8 cellular contexts compared by ENCODE assay signal in genomic region chr16:361872-362701, GRCh38.
A peak's percentile ranks its signal among the peaks of the same experiment; 100 is the strongest.
DNase-seq lines count a peak whose midpoint lies in the region; TF ChIP-seq lines count a peak whose summit lies in the region.

No MANE protein-coding gene starts in this region.

- no peaks in the 10 kb centered on the region for H3K9me3 ChIP-seq in HEK293 (ENCODE audit: control insufficient read depth, insufficient read depth, low read depth, low read length)

- peak; percentile 95 for TF ChIP-seq CTCF in HEK293 (tag by site-specific recombination; IDR thresholded peaks at IDR 0.05)

- no peaks in the 10 kb centered on the region; the same call in 1 of the 2 replicates for H3K4me1 ChIP-seq in HEK293 (ENCODE audit: control insufficient read depth, insufficient read depth, low read length)

- CTCF ChIA-PET in HEK293 (lab: Yijun Ruan, JAX), result interaction anchor here (0.5 to 5.9 kb wide), 30 partner anchors 9 to 300 kb away, joined by 3 to 70 read pairs (median 4); partner anchors contain the start of genes AXIN1, MRPL28 and RHBDF1

- peaks cover 4 to 11% of the 10 kb centered on the region in 2 experiments; a peak in 2 of 3 replicates for H3K36me3 ChIP-seq in HEK293 (ENCODE audit: control insufficient read depth in 2 of 2, insufficient read depth in 1 of 2, low read length in 2 of 2)

- H3K27ac ChIP-seq in HEK293 (ENCODE audit: extremely low read depth, low read depth, low read length), result no peak overlapping the region

- peak; percentile 88 for DNase-seq in COLO668 (lab: John Stamatoyannopoulos, UW; ENCODE audit: unreplicated experiment)
- peak; percentile 78 for DNase-seq in NCI-H345 (lab: John Stamatoyannopoulos, UW)
- DNase-seq in activated CD4-positive, alpha-beta T cell treated with anti-CD3 and anti-CD28 coated beads for 1 hour, result peak; percentile 64
- peak; percentile 88 for DNase-seq in cerebellar cortex (ENCODE audit: low spot score)
- peak; percentile 91 for DNase-seq in left kidney (ENCODE audit: low read depth, low spot score)
- DNase-seq in stimulated activated CD4-positive, alpha-beta T cell treated with anti-CD3 and anti-CD28 coated beads, Interleukin-4, amount 100 ng/mL, for 4 hours, result peak; percentile 65 to 69
- DNase-seq in cortex of kidney (lab: John Stamatoyannopoulos, UW), result no peak

- POLR2A ChIA-PET in HEK293 (lab: Yijun Ruan, JAX), result interaction anchor here (0.6 to 1.1 kb wide), 5 partner anchors 9 to 268 kb away, joined by 3 to 5 read pairs (median 3); partner anchors contain the start of gene AXIN1

- no peak overlapping the region for H3K4me3 ChIP-seq in HEK293 (ENCODE audit: low read depth, low read length)

TF ChIP-seq in HEK293, 187 proteins besides CTCF, POLR2A, EP300 and RAD21:
- 0 out of 2 replicates have a peak, but pooled peaks have one; percentile 37 for TF ChIP-seq ZNF2 (tag by site-specific recombination; IDR thresholded peaks at IDR 0.05)
- TF ChIP-seq KLF16 (tag by site-specific recombination; IDR thresholded peaks at IDR 0.05), result 0 out of 2 replicates have a peak, but pooled peaks have one; percentile 48
- TF ChIP-seq ZNF112 (tag by site-specific recombination; IDR thresholded peaks at IDR 0.05), result no peak
- TF ChIP-seq EGR2 (tag by site-specific recombination; IDR thresholded peaks at IDR 0.05; ENCODE audit: low read depth), result peak; percentile 63
- TF ChIP-seq KLF10 (tag by site-specific recombination; IDR thresholded peaks at IDR 0.05), result no peak
- no peak for TF ChIP-seq ZNF354C (tag by site-specific recombination; IDR thresholded peaks at IDR 0.05; ENCODE audit: borderline replicate concordance, low read depth)
- peak; percentile 34; the same call in 1 of the 2 replicates for TF ChIP-seq ZNF501 (tag by site-specific recombination; IDR thresholded peaks at IDR 0.05)
- TF ChIP-seq, protein P1, sequence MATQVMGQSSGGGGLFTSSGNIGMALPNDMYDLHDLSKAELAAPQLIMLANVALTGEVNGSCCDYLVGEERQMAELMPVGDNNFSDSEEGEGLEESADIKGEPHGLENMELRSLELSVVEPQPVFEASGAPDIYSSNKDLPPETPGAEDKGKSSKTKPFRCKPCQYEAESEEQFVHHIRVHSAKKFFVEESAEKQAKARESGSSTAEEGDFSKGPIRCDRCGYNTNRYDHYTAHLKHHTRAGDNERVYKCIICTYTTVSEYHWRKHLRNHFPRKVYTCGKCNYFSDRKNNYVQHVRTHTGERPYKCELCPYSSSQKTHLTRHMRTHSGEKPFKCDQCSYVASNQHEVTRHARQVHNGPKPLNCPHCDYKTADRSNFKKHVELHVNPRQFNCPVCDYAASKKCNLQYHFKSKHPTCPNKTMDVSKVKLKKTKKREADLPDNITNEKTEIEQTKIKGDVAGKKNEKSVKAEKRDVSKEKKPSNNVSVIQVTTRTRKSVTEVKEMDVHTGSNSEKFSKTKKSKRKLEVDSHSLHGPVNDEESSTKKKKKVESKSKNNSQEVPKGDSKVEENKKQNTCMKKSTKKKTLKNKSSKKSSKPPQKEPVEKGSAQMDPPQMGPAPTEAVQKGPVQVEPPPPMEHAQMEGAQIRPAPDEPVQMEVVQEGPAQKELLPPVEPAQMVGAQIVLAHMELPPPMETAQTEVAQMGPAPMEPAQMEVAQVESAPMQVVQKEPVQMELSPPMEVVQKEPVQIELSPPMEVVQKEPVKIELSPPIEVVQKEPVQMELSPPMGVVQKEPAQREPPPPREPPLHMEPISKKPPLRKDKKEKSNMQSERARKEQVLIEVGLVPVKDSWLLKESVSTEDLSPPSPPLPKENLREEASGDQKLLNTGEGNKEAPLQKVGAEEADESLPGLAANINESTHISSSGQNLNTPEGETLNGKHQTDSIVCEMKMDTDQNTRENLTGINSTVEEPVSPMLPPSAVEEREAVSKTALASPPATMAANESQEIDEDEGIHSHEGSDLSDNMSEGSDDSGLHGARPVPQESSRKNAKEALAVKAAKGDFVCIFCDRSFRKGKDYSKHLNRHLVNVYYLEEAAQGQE (tag by site-specific recombination; IDR thresholded peaks at IDR 0.05), result no peak
- peak; percentile 21; the same call in 1 of the 2 replicates for TF ChIP-seq ZNF777 (tag by site-specific recombination; IDR thresholded peaks at IDR 0.05; ENCODE audit: borderline replicate concordance)
- peak; percentile 92 for TF ChIP-seq SCRT1 (tag by site-specific recombination; IDR thresholded peaks at IDR 0.05; ENCODE audit: borderline replicate concordance)
- TF ChIP-seq ZBTB8A (tag by site-specific recombination; IDR thresholded peaks at IDR 0.05), result peak; percentile 70
- peak; percentile 26 for TF ChIP-seq ZBTB26 (tag by site-specific recombination; optimal IDR thresholded peaks at IDR 0.05)
- no peak for TF ChIP-seq ZNF148 (tag by site-specific recombination; IDR thresholded peaks at IDR 0.05; ENCODE audit: borderline replicate concordance)
- TF ChIP-seq ZEB2 (tag by site-specific recombination; IDR thresholded peaks at IDR 0.05), result 0 out of 2 replicates have a peak, but pooled peaks have one; percentile 55
- TF ChIP-seq ZNF10 (tag by site-specific recombination; IDR thresholded peaks at IDR 0.05), result peak; percentile 74
- 0 out of 2 replicates have a peak, but pooled peaks have one; percentile 41 for TF ChIP-seq ZNF394 (tag by site-specific recombination; IDR thresholded peaks at IDR 0.05; ENCODE audit: borderline replicate concordance)
- peak; percentile 89 for TF ChIP-seq ZFHX2 (tag by site-specific recombination; conservative IDR thresholded peaks at IDR 0.05)
- peak; percentile 53 for TF ChIP-seq ZNF654 (tag by site-specific recombination; IDR thresholded peaks at IDR 0.05; ENCODE audit: low read depth)
- TF ChIP-seq HIC1 (tag by site-specific recombination; IDR thresholded peaks at IDR 0.05), result 0 out of 2 replicates have a peak, but pooled peaks have one; percentile 20
- TF ChIP-seq BCL11B (tag by site-specific recombination; IDR thresholded peaks at IDR 0.05; ENCODE audit: low read depth), result no peak
- TF ChIP-seq GLIS1 (tag by site-specific recombination; IDR thresholded peaks at IDR 0.05), result peak; percentile 10; the same call in 1 of the 2 replicates
- peak; percentile 93 for TF ChIP-seq SCRT2 (tag by site-specific recombination; IDR thresholded peaks at IDR 0.05)
- TF ChIP-seq ZBTB20 (tag by site-specific recombination; IDR thresholded peaks at IDR 0.05), result peak; percentile 78
TF ChIP-seq in HEK293: peak in this region for 17.
